In genomic region chr5:14414615-14415515, GRCh38 we compare ENCODE assay signal across 9 cellular contexts.
DNase-seq lines count a peak whose midpoint lies in the region; ATAC-seq and TF ChIP-seq lines count a peak whose summit lies in the region.
"Had no signal": no experiment of that assay in that cellular context is flagged by ENCODE, and none has a peak within 500 bp of the region (broad histone marks: within the 10 kb centered on the region; RNA-seq: fewer than 3 reads in every experiment).

No MANE protein-coding gene starts in this region.

- peaks cover 56% of the 10 kb centered on the region for H3K4me1 ChIP-seq in CD4-positive, CD25-positive, alpha-beta regulatory T cell (ENCODE audit: control insufficient read depth, insufficient read depth, low read length, poor library complexity, severe bottlenecking)

- CTCF ChIA-PET in HEK293T (lab: Yijun Ruan, JAX): no interaction called here

- peak overlapping the region; percentile 61 to 83 (median 78) for H3K4me3 Mint-ChIP-seq in CD4-positive, CD25-positive, alpha-beta regulatory T cell
- no peak overlapping the region for H3K4me3 Mint-ChIP-seq in chondrocyte (ENCODE audit: unreplicated experiment)

- H3K27me3 ChIP-seq in CD4-positive, CD25-positive, alpha-beta regulatory T cell (ENCODE audit: control insufficient read depth, insufficient read depth, low read length): no peaks in the 10 kb centered on the region

- H3K27me3 Mint-ChIP-seq in CD4-positive, CD25-positive, alpha-beta regulatory T cell: no peaks in the 10 kb centered on the region
- H3K27me3 Mint-ChIP-seq in chondrocyte (ENCODE audit: low read depth): no peaks in the 10 kb centered on the region

- peak overlapping the region; percentile 67 for H3K4me3 ChIP-seq in CD4-positive, CD25-positive, alpha-beta regulatory T cell (ENCODE audit: low read depth, low read length)
- H3K4me3 ChIP-seq: K562 had no signal

- DNase-seq in CD4-positive, CD25-positive, alpha-beta regulatory T cell: peak; percentile 11 to 91 (median 57)
- no peak for DNase-seq in chondrocyte (ENCODE audit: low spot score)
- DNase-seq in HEK293T (ENCODE audit: extremely low spot score): no peak
- DNase-seq in NCI-H510A treated with DMSO at 0.1 percent for 48 hours (lab: John Stamatoyannopoulos, UW): no peak
- DNase-seq in activated gamma-delta T cell treated with Interleukin-2 at 50 U/mL for 16 hours: no peak
- no peak for DNase-seq in mesenteric fat pad (ENCODE audit: low spot score)

- peak; percentile 6 to 10 for ATAC-seq in CD4-positive, CD25-positive, alpha-beta regulatory T cell (ENCODE audit: low read depth in 2 of 2)
- ATAC-seq in GM19455 (IDR thresholded peaks at IDR 0.05; ENCODE audit: unreplicated experiment) (peak; percentile 89), HG03457 (IDR thresholded peaks at IDR 0.05; ENCODE audit: unreplicated experiment) (peak; percentile 69)
- ATAC-seq: K562 had no signal

- peaks cover 7% of the 10 kb centered on the region for H3K36me3 Mint-ChIP-seq in CD4-positive, CD25-positive, alpha-beta regulatory T cell
- peaks cover 28% of the 10 kb centered on the region for H3K36me3 Mint-ChIP-seq in chondrocyte (ENCODE audit: low read depth)

- no peaks in the 10 kb centered on the region for H3K36me3 ChIP-seq in CD4-positive, CD25-positive, alpha-beta regulatory T cell (ENCODE audit: control insufficient read depth, insufficient read depth, low read length)

- peak overlapping the region; percentile 90 for H3K27ac ChIP-seq in CD4-positive, CD25-positive, alpha-beta regulatory T cell (ENCODE audit: insufficient read depth, low read length, poor library complexity, severe bottlenecking)

- POLR2A ChIA-PET in HEK293T (lab: Yijun Ruan, JAX): no interaction called here

- no peak for TF ChIP-seq CTCF in chondrocyte (IDR thresholded peaks at IDR 0.05)

- no peaks in the 10 kb centered on the region for H3K9me3 Mint-ChIP-seq in CD4-positive, CD25-positive, alpha-beta regulatory T cell
- no peaks in the 10 kb centered on the region for H3K9me3 Mint-ChIP-seq in chondrocyte (ENCODE audit: low read depth)

- peak overlapping the region; percentile 96 to 100 (median 97) for H3K27ac Mint-ChIP-seq in CD4-positive, CD25-positive, alpha-beta regulatory T cell
- peak overlapping the region; percentile 89 for H3K27ac Mint-ChIP-seq in chondrocyte (ENCODE audit: unreplicated experiment)

- peaks cover 29 to 70% (median 57%) of the 10 kb centered on the region in 4 donors for H3K4me1 Mint-ChIP-seq in CD4-positive, CD25-positive, alpha-beta regulatory T cell
- peaks cover 68% of the 10 kb centered on the region for H3K4me1 Mint-ChIP-seq in chondrocyte (ENCODE audit: low read depth)

- no peaks in the 10 kb centered on the region for H3K9me3 ChIP-seq in CD4-positive, CD25-positive, alpha-beta regulatory T cell (ENCODE audit: control insufficient read depth in 2 of 2, low read length in 2 of 2)

TF ChIP-seq in HEK293T, 16 proteins besides CTCF, POLR2A, EP300 and RAD21:
- TF ChIP-seq, protein P1, sequence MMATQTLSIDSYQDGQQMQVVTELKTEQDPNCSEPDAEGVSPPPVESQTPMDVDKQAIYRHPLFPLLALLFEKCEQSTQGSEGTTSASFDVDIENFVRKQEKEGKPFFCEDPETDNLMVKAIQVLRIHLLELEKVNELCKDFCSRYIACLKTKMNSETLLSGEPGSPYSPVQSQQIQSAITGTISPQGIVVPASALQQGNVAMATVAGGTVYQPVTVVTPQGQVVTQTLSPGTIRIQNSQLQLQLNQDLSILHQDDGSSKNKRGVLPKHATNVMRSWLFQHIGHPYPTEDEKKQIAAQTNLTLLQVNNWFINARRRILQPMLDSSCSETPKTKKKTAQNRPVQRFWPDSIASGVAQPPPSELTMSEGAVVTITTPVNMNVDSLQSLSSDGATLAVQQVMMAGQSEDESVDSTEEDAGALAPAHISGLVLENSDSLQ (IDR thresholded peaks at IDR 0.05): no peak
- TF ChIP-seq ZNF384 (IDR thresholded peaks at IDR 0.05): no peak
- TF ChIP-seq CTBP1 (IDR thresholded peaks at IDR 0.05; ENCODE audit: borderline replicate concordance): no peak
- no peak for TF ChIP-seq L3MBTL2 (conservative IDR thresholded peaks at IDR 0.05)
- TF ChIP-seq SP1 (IDR thresholded peaks at IDR 0.05): no peak
- no peak for TF ChIP-seq TARDBP (IDR thresholded peaks at IDR 0.05)
- no peak for TF ChIP-seq BHLHE40 (IDR thresholded peaks at IDR 0.05; ENCODE audit: borderline replicate concordance)
- no peak for TF ChIP-seq SUZ12 (IDR thresholded peaks at IDR 0.05)
- TF ChIP-seq ARNT (IDR thresholded peaks at IDR 0.05): no peak
- no peak for TF ChIP-seq HDGF (IDR thresholded peaks at IDR 0.05; ENCODE audit: borderline replicate concordance)
- TF ChIP-seq LEF1 (IDR thresholded peaks at IDR 0.05; ENCODE audit: borderline replicate concordance): no peak
- TF ChIP-seq NFRKB (IDR thresholded peaks at IDR 0.05): no peak
- no peak for TF ChIP-seq FOXM1 (IDR thresholded peaks at IDR 0.05; ENCODE audit: borderline replicate concordance)
- TF ChIP-seq FOXA1 (IDR thresholded peaks at IDR 0.05): no peak
- no peak for TF ChIP-seq FOXK2 (IDR thresholded peaks at IDR 0.05)
- TF ChIP-seq ELF4 (IDR thresholded peaks at IDR 0.05): no peak

Comparison
In these comparisons a context has a peak if more than half of its experiments do, and no peak if none do; other contexts are left out.
1. ATAC-seq: peak in every context shown above with its lines; median percentile 89 in GM19455; 69 in HG03457; 8 in CD4-positive, CD25-positive, alpha-beta regulatory T cell.
2. DNase-seq: peak in CD4-positive, CD25-positive, alpha-beta regulatory T cell (3 of 3); none in chondrocyte (single experiment), HEK293T (single experiment), NCI-H510A treated with DMSO at 0.1 percent for 48 hours (single experiment), activated gamma-delta T cell treated with Interleukin-2 at 50 U/mL for 16 hours (single experiment) and mesenteric fat pad (single experiment).